ENCODE assay signal across 9 cellular contexts in the genomic region with DNA sequence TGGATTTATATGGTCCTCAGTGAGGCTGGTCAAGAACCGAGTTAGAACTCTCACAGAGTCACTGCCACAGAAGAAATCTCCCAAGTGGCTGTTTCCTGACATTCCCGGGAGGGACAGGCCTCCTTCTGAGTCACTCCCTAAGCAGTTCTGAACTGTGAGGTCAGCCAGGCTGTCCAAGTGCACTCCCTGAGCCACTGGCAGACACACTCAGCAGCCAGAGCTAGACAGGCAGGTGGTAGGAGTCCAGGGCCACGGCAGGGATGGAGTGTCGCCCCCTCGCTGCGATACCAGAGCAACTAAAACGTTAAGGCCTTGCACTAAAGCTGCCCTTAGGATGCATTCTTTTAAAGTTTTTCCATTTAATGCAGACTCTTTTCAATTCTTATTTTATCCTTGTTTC. TPM values are rescaled to one million over a fixed set of nuclear protein-coding genes. Genes with fewer than 3 reads are reported as not detected.
DNase-seq lines count a peak whose midpoint lies in the region; ATAC-seq and TF ChIP-seq lines count a peak whose summit lies in the region.
"Had no signal": no experiment of that assay in that cellular context is flagged by ENCODE, and none has a peak within 500 bp of the region (broad histone marks: within the 10 kb centered on the region; RNA-seq: fewer than 3 reads in every experiment).

No MANE protein-coding gene starts in this region.

- H3K36me3 ChIP-seq in ascending aorta = no peaks in the 10 kb centered on the region
- H3K36me3 ChIP-seq in upper lobe of left lung = no peaks in the 10 kb centered on the region
- H3K36me3 ChIP-seq: prostate gland had no signal

- H3K4me1 Mint-ChIP-seq in T-cell = peaks cover 0 to 22% (median 0%) of the 10 kb centered on the region in 3 donors

- POLR2A ChIA-PET in T-cell (lab: Charles Lee) = no interaction called here

- TF ChIP-seq CTCF in ascending aorta (IDR thresholded peaks at IDR 0.05) (peak; percentile 59 to 76 (median 68)), upper lobe of left lung (IDR thresholded peaks at IDR 0.05) (peak in 3 of 6 experiments; percentile 14 to 52 (median 30)), GM20000 (IDR thresholded peaks at IDR 0.05; ENCODE audit: extremely low read depth, missing control alignments) (no peak)

- H3K4me1 ChIP-seq in ascending aorta (peaks cover 9 to 23% of the 10 kb centered on the region in 2 donors), upper lobe of left lung (peaks cover 4 to 11% (median 6%) of the 10 kb centered on the region in 4 donors)
- H3K4me1 ChIP-seq: prostate gland had no signal

- H3K9me3 Mint-ChIP-seq in T-cell = no peaks in the 10 kb centered on the region
- H3K9me3 Mint-ChIP-seq: activated B cell treated with CpG ODN at 0.5 μM for 24 hours had no signal

- intact Hi-C loops in ascending aorta (cut with DNase I) = loop anchor here (1.0 to 5.0 kb wide), 4 partner anchors 20 to 290 kb away; partner anchors contain the start of gene RAD50

- no peak overlapping the region for H3K27ac Mint-ChIP-seq in T-cell
- H3K27ac Mint-ChIP-seq: activated B cell treated with CpG ODN at 0.5 μM for 24 hours had no signal

- TF ChIP-seq EP300 in upper lobe of left lung (IDR thresholded peaks at IDR 0.05) = peak in 1 of 4 donors; percentile 3

- DNase-seq in HS-27A (ENCODE audit: low read depth) (peak; percentile 59), ascending aorta (ENCODE audit: low spot score in 2 of 2) (peak; percentile 76 to 95), iris pigment epithelial cell (ENCODE audit: low read depth) (peak; percentile 91), upper lobe of left lung (peak in 1 of 2 donors; percentile 92), GM20000 (ENCODE audit: low spot score) (no peak), T-cell (no peak)
- DNase-seq in effector CD8-positive, alpha-beta T cell (lab: John Stamatoyannopoulos, UW) = no peak
- DNase-seq: activated B cell treated with CpG ODN at 0.5 μM for 24 hours had no signal

- no peaks in the 10 kb centered on the region for H3K36me3 Mint-ChIP-seq in T-cell

- H3K27me3 ChIP-seq in ascending aorta (no peaks in the 10 kb centered on the region), upper lobe of left lung (no peaks in the 10 kb centered on the region)

- no peak overlapping the region for H3K4me3 ChIP-seq in ascending aorta
- H3K4me3 ChIP-seq in upper lobe of left lung = no peak overlapping the region
- H3K4me3 ChIP-seq: prostate gland had no signal

- H3K9me3 ChIP-seq in ascending aorta (no peaks in the 10 kb centered on the region), upper lobe of left lung (no peaks in the 10 kb centered on the region)
- H3K9me3 ChIP-seq: prostate gland had no signal

- no peak overlapping the region for H3K4me3 Mint-ChIP-seq in T-cell
- H3K4me3 Mint-ChIP-seq: activated B cell treated with CpG ODN at 0.5 μM for 24 hours had no signal

- no peaks in the 10 kb centered on the region for H3K27me3 Mint-ChIP-seq in T-cell
- H3K27me3 Mint-ChIP-seq: activated B cell treated with CpG ODN at 0.5 μM for 24 hours had no signal

- WGBS in upper lobe of left lung, 2 donors = 46 to 48% methylated on average over 7 of the region's 7 CpGs

- peak; percentile 80 to 91 for ATAC-seq in upper lobe of left lung (ENCODE audit: low FRiP score in 2 of 2)
- no peak for ATAC-seq in T-cell (replicated peaks in 1 of 4)

- CTCF ChIA-PET in T-cell (lab: Charles Lee) = no interaction called here

- no peak for TF ChIP-seq POLR2A in upper lobe of left lung (IDR thresholded peaks at IDR 0.05)

- peak overlapping the region; percentile 95 to 96 for H3K27ac ChIP-seq in ascending aorta
- peak overlapping the region; percentile 17 to 70 (median 52) for H3K27ac ChIP-seq in upper lobe of left lung
- H3K27ac ChIP-seq: prostate gland had no signal

RNA-seq across cellular contexts. Expression of gene IL4, which starts 3.4 kb away (rescaled TPM):
- not detected for total RNA-seq in ascending aorta
- not detected for total RNA-seq in upper lobe of left lung
- total RNA-seq in T-cell = under 1 TPM in 1 of 5 donors, not detected in 4; 0.85 TPM
- total RNA-seq: activated B cell treated with CpG ODN at 0.5 μM for 24 hours, prostate gland had no signal

RNA-seq across cellular contexts. Expression of gene IL13, which starts 19.2 kb away (rescaled TPM):
- total RNA-seq in ascending aorta (not detected), upper lobe of left lung (1 to 10 TPM in 1 of 6 donors, under 1 TPM in 1, not detected in 4; 0.49 to 1.0 TPM), T-cell (1 to 10 TPM in 1 of 5 donors, under 1 TPM in 4; 0.30 to 1.9 (median 0.44) TPM)

Comparison
In these comparisons a context has a peak if more than half of its experiments do, and no peak if none do; other contexts are left out.
1. DNase-seq: peak in HS-27A (single experiment), ascending aorta (2 of 2) and iris pigment epithelial cell (single experiment); none in effector CD8-positive, alpha-beta T cell (single experiment), GM20000 (single experiment) and T-cell (0 of 34).
2. ATAC-seq: peak in upper lobe of left lung (2 of 2); none in T-cell (0 of 4).